1 cellular context compared by ENCODE assay signal in the genomic region with DNA sequence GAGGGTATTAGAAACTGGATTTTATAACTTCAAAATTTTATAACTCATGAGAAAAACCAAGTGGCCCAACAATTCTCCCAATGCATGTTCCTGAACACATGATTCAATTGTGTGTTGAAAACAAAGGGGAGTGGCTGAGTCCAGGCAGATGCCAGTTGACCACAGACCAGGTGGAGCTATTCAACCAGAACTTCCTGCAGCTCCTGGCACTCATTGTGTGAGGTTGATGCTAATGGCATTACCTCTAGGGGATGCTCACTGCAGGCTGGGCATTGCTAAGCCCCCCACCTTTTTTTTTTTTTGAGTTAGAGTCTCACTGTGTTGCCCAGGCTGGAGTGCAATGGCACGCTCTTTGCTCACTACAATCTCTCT.
TF ChIP-seq lines count a peak whose summit lies in the region.

No MANE protein-coding gene starts in this region.

TF ChIP-seq in Ishikawa, 13 proteins besides CTCF, POLR2A, EP300 and RAD21 (continued from another document):
- TF ChIP-seq, protein P1, sequence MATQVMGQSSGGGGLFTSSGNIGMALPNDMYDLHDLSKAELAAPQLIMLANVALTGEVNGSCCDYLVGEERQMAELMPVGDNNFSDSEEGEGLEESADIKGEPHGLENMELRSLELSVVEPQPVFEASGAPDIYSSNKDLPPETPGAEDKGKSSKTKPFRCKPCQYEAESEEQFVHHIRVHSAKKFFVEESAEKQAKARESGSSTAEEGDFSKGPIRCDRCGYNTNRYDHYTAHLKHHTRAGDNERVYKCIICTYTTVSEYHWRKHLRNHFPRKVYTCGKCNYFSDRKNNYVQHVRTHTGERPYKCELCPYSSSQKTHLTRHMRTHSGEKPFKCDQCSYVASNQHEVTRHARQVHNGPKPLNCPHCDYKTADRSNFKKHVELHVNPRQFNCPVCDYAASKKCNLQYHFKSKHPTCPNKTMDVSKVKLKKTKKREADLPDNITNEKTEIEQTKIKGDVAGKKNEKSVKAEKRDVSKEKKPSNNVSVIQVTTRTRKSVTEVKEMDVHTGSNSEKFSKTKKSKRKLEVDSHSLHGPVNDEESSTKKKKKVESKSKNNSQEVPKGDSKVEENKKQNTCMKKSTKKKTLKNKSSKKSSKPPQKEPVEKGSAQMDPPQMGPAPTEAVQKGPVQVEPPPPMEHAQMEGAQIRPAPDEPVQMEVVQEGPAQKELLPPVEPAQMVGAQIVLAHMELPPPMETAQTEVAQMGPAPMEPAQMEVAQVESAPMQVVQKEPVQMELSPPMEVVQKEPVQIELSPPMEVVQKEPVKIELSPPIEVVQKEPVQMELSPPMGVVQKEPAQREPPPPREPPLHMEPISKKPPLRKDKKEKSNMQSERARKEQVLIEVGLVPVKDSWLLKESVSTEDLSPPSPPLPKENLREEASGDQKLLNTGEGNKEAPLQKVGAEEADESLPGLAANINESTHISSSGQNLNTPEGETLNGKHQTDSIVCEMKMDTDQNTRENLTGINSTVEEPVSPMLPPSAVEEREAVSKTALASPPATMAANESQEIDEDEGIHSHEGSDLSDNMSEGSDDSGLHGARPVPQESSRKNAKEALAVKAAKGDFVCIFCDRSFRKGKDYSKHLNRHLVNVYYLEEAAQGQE (IDR thresholded peaks at IDR 0.05; ENCODE audit: low read depth), result no peak
- TF ChIP-seq CEBPB (IDR thresholded peaks at IDR 0.05) (no peak; the same call in 1 of the 2 replicates), YY1 (IDR thresholded peaks at IDR 0.05; ENCODE audit: low read depth) (no peak), TEAD4 (IDR thresholded peaks at IDR 0.05) (peak; percentile 89), FOXM1 (IDR thresholded peaks at IDR 0.05; ENCODE audit: borderline replicate concordance, low read depth) (peak; percentile 51)
- TF ChIP-seq, protein P2, sequence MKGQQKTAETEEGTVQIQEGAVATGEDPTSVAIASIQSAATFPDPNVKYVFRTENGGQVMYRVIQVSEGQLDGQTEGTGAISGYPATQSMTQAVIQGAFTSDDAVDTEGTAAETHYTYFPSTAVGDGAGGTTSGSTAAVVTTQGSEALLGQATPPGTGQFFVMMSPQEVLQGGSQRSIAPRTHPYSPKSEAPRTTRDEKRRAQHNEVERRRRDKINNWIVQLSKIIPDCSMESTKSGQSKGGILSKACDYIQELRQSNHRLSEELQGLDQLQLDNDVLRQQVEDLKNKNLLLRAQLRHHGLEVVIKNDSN (IDR thresholded peaks at IDR 0.05), result peak; percentile 61
- TF ChIP-seq, protein P3, sequence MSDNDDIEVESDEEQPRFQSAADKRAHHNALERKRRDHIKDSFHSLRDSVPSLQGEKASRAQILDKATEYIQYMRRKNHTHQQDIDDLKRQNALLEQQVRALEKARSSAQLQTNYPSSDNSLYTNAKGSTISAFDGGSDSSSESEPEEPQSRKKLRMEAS (IDR thresholded peaks at IDR 0.05), result peak; percentile 81
